ENCODE assay signal across 25 cellular contexts in genomic region chr20:48224531-48224930, GRCh38.
"Had no signal": no experiment of that assay in that cellular context is flagged by ENCODE, and none has a peak within 500 bp of the region (broad histone marks: within the 10 kb centered on the region; RNA-seq: fewer than 3 reads in every experiment).

No MANE protein-coding gene starts in this region.

- H3K9ac ChIP-seq: neural progenitor cell had no signal

- H3K4me1 ChIP-seq: esophagus squamous epithelium, neural progenitor cell, psoas muscle, sigmoid colon, stomach, thyroid gland, vagina had no signal

- H3K36me3 ChIP-seq: esophagus squamous epithelium, neural progenitor cell, ovary, sigmoid colon, stomach, thyroid gland, vagina had no signal

- H3K4me3 ChIP-seq: esophagus squamous epithelium, lung, neural progenitor cell, ovary, psoas muscle, sigmoid colon, stomach, thyroid gland, vagina had no signal

- H3K27me3 ChIP-seq: neural progenitor cell, ovary, sigmoid colon, stomach, thyroid gland, vagina had no signal

- H3K9me3 ChIP-seq: esophagus squamous epithelium, ovary, psoas muscle, sigmoid colon, stomach, thyroid gland, vagina had no signal

- DNase-seq: cortex of kidney; effector memory CD8-positive, alpha-beta T cell; erythroblast; esophagus squamous epithelium; foreskin fibroblast; glutamatergic neuron; hypothalamus; immature natural killer cell; mesenchymal stem cell; midbrain; naive thymus-derived CD4-positive, alpha-beta T cell; nucleus accumbens; ovary; psoas muscle; sigmoid colon; stimulated activated CD4-positive, alpha-beta T cell treated with anti-CD3 and anti-CD28 coated beads, Interleukin-2, amount 100 ng/mL, for 24 hours; stimulated activated CD4-positive, alpha-beta T cell treated with anti-CD3 and anti-CD28 coated beads, Interleukin-4, amount 100 ng/mL, for 24 hours; stimulated activated naive CD4-positive, alpha-beta T cell treated with Interleukin-2 at 50 U/mL for 16 hours; stomach; thyroid gland had no signal

- ATAC-seq: effector memory CD8-positive, alpha-beta T cell; naive thymus-derived CD4-positive, alpha-beta T cell; psoas muscle; right cardiac atrium; stimulated activated effector memory CD8-positive, alpha-beta T cell treated with anti-CD3 and anti-CD28 coated beads, Interleukin-12 subunit alpha, Interleukin-12 subunit beta, amount 100 ng/mL, for 72 hours had no signal
